Comparison of ENCODE assay signal across 32 cellular contexts in the genomic region with DNA sequence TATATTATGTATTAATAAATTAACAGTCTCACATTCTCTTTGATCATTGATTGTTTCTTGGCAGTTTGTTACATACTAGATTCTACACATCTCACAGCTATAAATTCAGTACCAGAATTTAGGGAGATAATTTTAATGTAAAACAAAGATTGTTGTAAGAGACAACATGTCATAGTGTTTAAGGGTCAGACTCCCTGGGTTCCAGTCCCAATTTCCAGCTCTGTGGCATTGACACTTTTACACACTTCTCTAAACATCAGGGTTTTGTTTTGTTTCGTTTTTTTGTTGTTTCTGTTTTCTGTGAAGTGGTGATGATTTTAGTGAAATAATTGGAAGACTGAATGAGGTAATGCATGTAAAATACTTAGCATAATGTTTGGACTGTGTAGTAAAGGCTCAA. TPM values are rescaled to one million over a fixed set of nuclear protein-coding genes. Genes with fewer than 3 reads are reported as not detected.
"Had no signal": no experiment of that assay in that cellular context is flagged by ENCODE, and none has a peak within 500 bp of the region (broad histone marks: within the 10 kb centered on the region; RNA-seq: fewer than 3 reads in every experiment).

No MANE protein-coding gene starts in this region.

- H3K4me1 ChIP-seq: esophagus muscularis mucosa, foreskin keratinocyte had no signal

- H3K4me2 ChIP-seq: hepatocyte had no signal

- H3K27ac ChIP-seq: esophagus muscularis mucosa, foreskin keratinocyte, gastrocnemius medialis, heart right ventricle, hepatocyte, WERI-Rb-1 had no signal

- H3K4me3 Mint-ChIP-seq: activated B cell treated with CpG ODN at 0.5 μM for 24 hours; activated CD8-positive, alpha-beta T cell treated with anti-CD3 and anti-CD28 coated beads for 36 hours; activated naive CD4-positive, alpha-beta T cell treated with anti-CD3 and anti-CD28 coated beads, Interleukin-2, amount 10 ng/mL, durations not matched to agents 7 days and 5 days; activated naive CD8-positive, alpha-beta T cell treated with anti-CD3 and anti-CD28 coated beads, Interleukin-2, amount 10 ng/mL, durations not matched to agents 7 days and 5 days; activated T-helper 1 cell treated with anti-CD3 and anti-CD28 coated beads, Interleukin-12 subunit alpha, Interleukin-12 subunit beta, Interleukin-2, Interleukin-4 antibody, amounts not matched to agents 30 ng/mL and 10 ng/mL and 1 ng/mL, durations not matched to agents 14 hours and 24 hours and 36 hours; T-helper 17 cell; T-helper 2 cell treated with Interferon-gamma antibody and Interleukin-4, amounts not matched to agents 5 μg/mL and 100 μg/mL, for 36 hours had no signal

- ATAC-seq: activated CD4-positive, CD25-positive, alpha-beta regulatory T cell treated with anti-CD3 and anti-CD28 coated beads, Interleukin-2, amount 50 U/mL, for 24 hours; activated CD8-positive, alpha-beta T cell treated with anti-CD3 and anti-CD28 coated beads for 36 hours; activated naive CD4-positive, alpha-beta T cell treated with anti-CD3 and anti-CD28 coated beads, Interleukin-2, amount 50 U/mL, for 72 hours; foreskin keratinocyte; gastrocnemius medialis; heart right ventricle; T-helper 17 cell had no signal

- H3K4me1 Mint-ChIP-seq: activated B cell treated with CpG ODN at 0.5 μM for 24 hours; activated naive CD4-positive, alpha-beta T cell treated with anti-CD3 and anti-CD28 coated beads, Interleukin-2, amount 10 ng/mL, durations not matched to agents 7 days and 5 days; activated naive CD8-positive, alpha-beta T cell treated with anti-CD3 and anti-CD28 coated beads, Interleukin-2, amount 10 ng/mL, durations not matched to agents 7 days and 5 days; T-helper 17 cell had no signal

- H3K36me3 Mint-ChIP-seq: activated naive CD4-positive, alpha-beta T cell treated with anti-CD3 and anti-CD28 coated beads, Interleukin-2, amount 10 ng/mL, durations not matched to agents 7 days and 5 days; activated naive CD4-positive, alpha-beta T cell treated with anti-CD3 and anti-CD28 coated beads, Interleukin-2, amount 50 U/mL, for 72 hours; activated naive CD8-positive, alpha-beta T cell treated with anti-CD3 and anti-CD28 coated beads, Interleukin-2, amount 10 ng/mL, durations not matched to agents 7 days and 5 days had no signal

- H3K9me3 ChIP-seq: esophagus muscularis mucosa, gastrocnemius medialis, heart right ventricle had no signal

- H2AFZ ChIP-seq: hepatocyte had no signal

- H3K27ac Mint-ChIP-seq: activated B cell treated with CpG ODN at 0.5 μM for 24 hours; activated CD8-positive, alpha-beta T cell treated with anti-CD3 and anti-CD28 coated beads for 36 hours; activated naive CD4-positive, alpha-beta T cell treated with anti-CD3 and anti-CD28 coated beads, Interleukin-2, amount 10 ng/mL, durations not matched to agents 7 days and 5 days; activated naive CD4-positive, alpha-beta T cell treated with anti-CD3 and anti-CD28 coated beads, Interleukin-2, amount 50 U/mL, for 72 hours; activated naive CD8-positive, alpha-beta T cell treated with anti-CD3 and anti-CD28 coated beads, Interleukin-2, amount 10 ng/mL, durations not matched to agents 7 days and 5 days; activated T-helper 1 cell treated with anti-CD3 and anti-CD28 coated beads, Interleukin-12 subunit alpha, Interleukin-12 subunit beta, Interleukin-2, Interleukin-4 antibody, amounts not matched to agents 30 ng/mL and 10 ng/mL and 1 ng/mL, durations not matched to agents 14 hours and 24 hours and 36 hours; T-helper 17 cell; T-helper 2 cell treated with Interferon-gamma antibody and Interleukin-4, amounts not matched to agents 5 μg/mL and 100 μg/mL, for 36 hours had no signal

- H3K27me3 ChIP-seq: esophagus muscularis mucosa, foreskin keratinocyte, gastrocnemius medialis, heart right ventricle, hepatocyte had no signal

- FAIRE-seq: astrocyte, colon had no signal

- DNase-seq: activated B cell treated with CpG ODN at 0.5 μM for 24 hours; activated CD4-positive, alpha-beta T cell treated with anti-CD3 and anti-CD28 coated beads for 48 hours; activated CD4-positive, alpha-beta T cell treated with anti-CD3 and anti-CD28 coated beads, Interleukin-2, amount 50 U/mL, for 1 hour; activated CD4-positive, alpha-beta T cell treated with anti-CD3 and anti-CD28 coated beads, Interleukin-2, amount 50 U/mL, for 48 hours; activated CD8-positive, alpha-beta memory T cell treated with anti-CD3 and anti-CD28 coated beads for 24 hours; activated CD8-positive, alpha-beta T cell treated with anti-CD3 and anti-CD28 coated beads for 36 hours; activated gamma-delta T cell; activated naive CD4-positive, alpha-beta T cell; activated naive CD4-positive, alpha-beta T cell treated with anti-CD3 and anti-CD28 coated beads, Interleukin-2, amount 10 ng/mL, durations not matched to agents 7 days and 5 days; activated naive CD8-positive, alpha-beta T cell treated with anti-CD3 and anti-CD28 coated beads, Interleukin-2, amount 10 ng/mL, durations not matched to agents 7 days and 5 days; activated T-cell treated with anti-CD3 and anti-CD28 coated beads, Interleukin-2, amount 50 U/mL, for 48 hours; caudate nucleus; effector memory CD4-positive, alpha-beta T cell; erythroblast; foreskin keratinocyte; gastrocnemius medialis; heart right ventricle; T-helper 1 cell; T-helper 17 cell; T1000; WERI-Rb-1 had no signal

- H3K9me3 Mint-ChIP-seq: activated B cell treated with CpG ODN at 0.5 μM for 24 hours; activated CD8-positive, alpha-beta T cell treated with anti-CD3 and anti-CD28 coated beads for 36 hours; activated naive CD4-positive, alpha-beta T cell treated with anti-CD3 and anti-CD28 coated beads, Interleukin-2, amount 10 ng/mL, durations not matched to agents 7 days and 5 days; activated naive CD4-positive, alpha-beta T cell treated with anti-CD3 and anti-CD28 coated beads, Interleukin-2, amount 50 U/mL, for 72 hours; activated naive CD8-positive, alpha-beta T cell treated with anti-CD3 and anti-CD28 coated beads, Interleukin-2, amount 10 ng/mL, durations not matched to agents 7 days and 5 days; activated T-helper 1 cell treated with anti-CD3 and anti-CD28 coated beads, Interleukin-12 subunit alpha, Interleukin-12 subunit beta, Interleukin-2, Interleukin-4 antibody, amounts not matched to agents 30 ng/mL and 10 ng/mL and 1 ng/mL, durations not matched to agents 14 hours and 24 hours and 36 hours; T-helper 2 cell treated with Interferon-gamma antibody and Interleukin-4, amounts not matched to agents 5 μg/mL and 100 μg/mL, for 36 hours had no signal

- H3K4me3 ChIP-seq: esophagus muscularis mucosa, gastrocnemius medialis, heart right ventricle, hepatocyte had no signal

- H3K36me3 ChIP-seq: esophagus muscularis mucosa, gastrocnemius medialis, heart right ventricle, WERI-Rb-1 had no signal

- H3K27me3 Mint-ChIP-seq: activated B cell treated with CpG ODN at 0.5 μM for 24 hours; activated CD8-positive, alpha-beta T cell treated with anti-CD3 and anti-CD28 coated beads for 36 hours; activated naive CD4-positive, alpha-beta T cell treated with anti-CD3 and anti-CD28 coated beads, Interleukin-2, amount 10 ng/mL, durations not matched to agents 7 days and 5 days; activated naive CD8-positive, alpha-beta T cell treated with anti-CD3 and anti-CD28 coated beads, Interleukin-2, amount 10 ng/mL, durations not matched to agents 7 days and 5 days; T-helper 17 cell had no signal

- H3K79me2 ChIP-seq: hepatocyte had no signal

RNA-seq across cellular contexts. Expression of a gene that starts 19.9 kb away (rescaled TPM):
- total RNA-seq: activated B cell treated with CpG ODN at 0.5 μM for 24 hours; activated CD8-positive, alpha-beta T cell treated with anti-CD3 and anti-CD28 coated beads for 36 hours; activated naive CD4-positive, alpha-beta T cell treated with anti-CD3 and anti-CD28 coated beads, Interleukin-2, amount 50 U/mL, for 72 hours; activated naive CD8-positive, alpha-beta T cell treated with anti-CD3 and anti-CD28 coated beads, Interleukin-2, amount 10 ng/mL, durations not matched to agents 7 days and 5 days; activated T-helper 1 cell treated with anti-CD3 and anti-CD28 coated beads, Interleukin-12 subunit alpha, Interleukin-12 subunit beta, Interleukin-2, Interleukin-4 antibody, amounts not matched to agents 30 ng/mL and 10 ng/mL and 1 ng/mL, durations not matched to agents 14 hours and 24 hours and 36 hours; chondrocyte; dermis microvascular lymphatic vessel endothelial cell; foreskin keratinocyte; glomerular endothelial cell; T-helper 17 cell had no signal
- polyA plus RNA-seq: foreskin keratinocyte had no signal
